Comparison of ENCODE assay signal across 18 cellular contexts in genomic region chr1:19416919-19417441, GRCh38.
A peak's percentile ranks its signal among the peaks of the same experiment; 100 is the strongest.
DNase-seq lines count a peak whose midpoint lies in the region; ATAC-seq and TF ChIP-seq lines count a peak whose summit lies in the region.
"Had no signal": no experiment of that assay in that cellular context is flagged by ENCODE, and none has a peak within 500 bp of the region (broad histone marks: within the 10 kb centered on the region; RNA-seq: fewer than 3 reads in every experiment).

No MANE protein-coding gene starts in this region.

- H3K36me3 Mint-ChIP-seq in CD8-positive, alpha-beta memory T cell = peaks cover 0 to 71% (median 20%) of the 10 kb centered on the region in 3 donors

- H3K4me1 ChIP-seq in CD8-positive, alpha-beta memory T cell (ENCODE audit: insufficient read depth, low read length) = peaks cover 29% of the 10 kb centered on the region
- H3K4me1 ChIP-seq in esophagus (ENCODE audit: control insufficient read depth in 2 of 2, insufficient read depth in 2 of 2, low read length in 1 of 2) (peaks cover 2 to 11% of the 10 kb centered on the region in 2 donors), prostate gland (replicated peaks) (peaks cover 4% of the 10 kb centered on the region), thyroid gland (peaks cover 39 to 65% of the 10 kb centered on the region in 2 donors)
- H3K4me1 ChIP-seq: BE2C had no signal

- WGBS in esophagus, 2 donors = 46 to 59% methylated on average over 5 of the region's 5 CpGs
- WGBS in prostate gland = 43% methylated on average over 5 of the region's 5 CpGs
- whole genome bisulfite sequencing in thyroid gland, 2 donors = 80 to 82% methylated on average over 5 of the region's 5 CpGs

- peaks cover 68 to 98% (median 86%) of the 10 kb centered on the region in 3 donors for H3K4me1 Mint-ChIP-seq in CD8-positive, alpha-beta memory T cell

- peaks cover 29% of the 10 kb centered on the region for H3K36me3 ChIP-seq in CD8-positive, alpha-beta memory T cell (ENCODE audit: insufficient read depth, low read length)
- peaks cover 3 to 10% of the 10 kb centered on the region in 2 donors for H3K36me3 ChIP-seq in esophagus (ENCODE audit: control insufficient read depth in 2 of 2, insufficient read depth in 2 of 2, low read length in 1 of 2)
- no peaks in the 10 kb centered on the region for H3K36me3 ChIP-seq in prostate gland
- peaks cover 0 to 3% of the 10 kb centered on the region in 2 donors for H3K36me3 ChIP-seq in thyroid gland
- H3K36me3 ChIP-seq: BE2C, neural progenitor cell had no signal

- H3K9me3 Mint-ChIP-seq in CD8-positive, alpha-beta memory T cell = no peaks in the 10 kb centered on the region
- H3K9me3 Mint-ChIP-seq: neural progenitor cell had no signal

- ATAC-seq in GM18502 (IDR thresholded peaks at IDR 0.05; ENCODE audit: poor library complexity, unreplicated experiment) = no peak
- ATAC-seq: K562 had no signal

- no peaks in the 10 kb centered on the region for H3K9me3 ChIP-seq in CD8-positive, alpha-beta memory T cell (ENCODE audit: low read length)
- H3K9me3 ChIP-seq in esophagus (ENCODE audit: control insufficient read depth in 2 of 2, insufficient read depth in 1 of 2, low read depth in 1 of 2, low read length in 1 of 2) (no peaks in the 10 kb centered on the region), prostate gland (no peaks in the 10 kb centered on the region), thyroid gland (no peaks in the 10 kb centered on the region)
- H3K9me3 ChIP-seq: BE2C had no signal

- intact Hi-C loops in prostate gland (cut with DNase I) = no loop called here
- intact Hi-C loops in thyroid gland (cut with DNase I) = no loop called here

- POLR2A ChIA-PET in CD8-positive, alpha-beta memory T cell (lab: Charles Lee) = no interaction called here

- no peaks in the 10 kb centered on the region for H3K27me3 Mint-ChIP-seq in CD8-positive, alpha-beta memory T cell

- no peaks in the 10 kb centered on the region for H3K27me3 ChIP-seq in CD8-positive, alpha-beta memory T cell (ENCODE audit: insufficient read depth, low read length, poor library complexity, severe bottlenecking)
- H3K27me3 ChIP-seq in esophagus (ENCODE audit: control insufficient read depth in 1 of 2, insufficient read depth in 2 of 2, low read length in 2 of 2) = no peaks in the 10 kb centered on the region
- H3K27me3 ChIP-seq in prostate gland (replicated peaks; ENCODE audit: insufficient read depth) = no peaks in the 10 kb centered on the region
- no peaks in the 10 kb centered on the region for H3K27me3 ChIP-seq in thyroid gland
- H3K27me3 ChIP-seq: BE2C, neural progenitor cell had no signal

- no peak overlapping the region for H3K4me3 Mint-ChIP-seq in CD8-positive, alpha-beta memory T cell
- H3K4me3 Mint-ChIP-seq: neural progenitor cell had no signal

- peak overlapping the region; percentile 30 to 88 (median 60) for H3K27ac Mint-ChIP-seq in CD8-positive, alpha-beta memory T cell
- H3K27ac Mint-ChIP-seq: neural progenitor cell had no signal

- no peak overlapping the region for H3K27ac ChIP-seq in CD8-positive, alpha-beta memory T cell (ENCODE audit: low read depth, low read length)
- peak overlapping the region; percentile 29 to 83 for H3K27ac ChIP-seq in esophagus (ENCODE audit: low read depth in 2 of 2, low read length in 1 of 2)
- H3K27ac ChIP-seq in prostate gland = peak overlapping the region; percentile 24 to 60
- no peak overlapping the region for H3K27ac ChIP-seq in thyroid gland
- H3K27ac ChIP-seq: neural progenitor cell had no signal

- CTCF ChIA-PET in CD8-positive, alpha-beta memory T cell (lab: Charles Lee) = no interaction called here

- no peak overlapping the region for H3K4me3 ChIP-seq in CD8-positive, alpha-beta memory T cell (ENCODE audit: low read length)
- H3K4me3 ChIP-seq in esophagus (ENCODE audit: low read depth in 1 of 2, low read length in 2 of 2) (no peak overlapping the region), prostate gland (no peak overlapping the region), thyroid gland (replicated peaks in 1 of 3) (no peak overlapping the region)
- H3K4me3 ChIP-seq: K562, neural progenitor cell had no signal

- TF ChIP-seq CTCF in prostate gland (IDR thresholded peaks at IDR 0.05) = no peak
- no peak for TF ChIP-seq CTCF in thyroid gland (IDR thresholded peaks at IDR 0.05)

- no peak for DNase-seq in CD8-positive, alpha-beta memory T cell
- DNase-seq in NCI-H510A (lab: John Stamatoyannopoulos, UW) = peak; percentile 64
- DNase-seq in prostate gland (ENCODE audit: low spot score) = no peak
- no peak for DNase-seq in NCI-H748 (lab: John Stamatoyannopoulos, UW; ENCODE audit: unreplicated experiment)
- no peak for DNase-seq in NK-92 (lab: John Stamatoyannopoulos, UW; ENCODE audit: unreplicated experiment)
- DNase-seq in thyroid gland = no peak
- DNase-seq: activated CD4-positive, alpha-beta T cell treated with anti-CD3 and anti-CD28 coated beads for 48 hours; amniotic stem cell; BE2C; NCI-H1105; NCI-H2171 treated with DMSO at 0.1 percent for 48 hours; Right ventricle myocardium superior; small intestine; stimulated activated naive CD4-positive, alpha-beta T cell had no signal

- TF ChIP-seq POLR2A in prostate gland (IDR thresholded peaks at IDR 0.05) (no peak), thyroid gland (IDR thresholded peaks at IDR 0.05) (no peak)

Comparison
In these comparisons a context has a peak if more than half of its experiments do, and no peak if none do; other contexts are left out.
1. H3K27ac ChIP-seq: peak in esophagus (2 of 2) and prostate gland (2 of 2); none in CD8-positive, alpha-beta memory T cell (single experiment) and thyroid gland (0 of 3).